17 cellular contexts compared by ENCODE assay signal in the genomic region with DNA sequence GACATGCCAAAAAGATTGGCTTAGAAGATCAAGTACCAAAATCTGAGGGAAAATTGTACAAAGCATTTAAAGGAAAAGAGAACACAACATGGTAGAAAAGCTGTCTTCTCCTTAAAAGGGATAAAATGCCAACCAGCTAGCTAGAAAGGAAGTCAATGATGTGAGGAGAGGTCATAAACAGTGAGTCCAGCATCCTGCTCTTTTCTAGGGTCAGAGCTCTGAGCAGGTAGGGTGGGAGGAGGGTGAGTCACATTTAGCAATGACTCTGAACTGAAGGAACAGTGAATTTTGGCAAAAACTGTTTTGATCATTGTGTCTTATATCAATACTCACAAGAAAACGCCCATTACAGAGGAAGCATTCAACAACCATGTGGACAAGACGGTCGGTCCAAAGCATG.
A peak's percentile ranks its signal among the peaks of the same experiment; 100 is the strongest.
DNase-seq lines count a peak whose midpoint lies in the region; ATAC-seq, FAIRE-seq and TF ChIP-seq lines count a peak whose summit lies in the region.
"Had no signal": no experiment of that assay in that cellular context is flagged by ENCODE, and none has a peak within 500 bp of the region (broad histone marks: within the 10 kb centered on the region; RNA-seq: fewer than 3 reads in every experiment).

No MANE protein-coding gene starts in this region.

- no peak for ATAC-seq in CD4-positive, CD25-positive, alpha-beta regulatory T cell (ENCODE audit: low read depth in 2 of 2)
- no peak for ATAC-seq in CD8-positive, alpha-beta T cell
- ATAC-seq in T-helper 17 cell: no peak
- ATAC-seq: K562 had no signal

- H3K27ac Mint-ChIP-seq in CD4-positive, CD25-positive, alpha-beta regulatory T cell: peak overlapping the region in 1 of 3 donors; percentile 15
- peak overlapping the region; percentile 27 for H3K27ac Mint-ChIP-seq in CD8-positive, alpha-beta T cell
- H3K27ac Mint-ChIP-seq in T-helper 17 cell: peak overlapping the region; percentile 8

- no peaks in the 10 kb centered on the region for H3K36me3 Mint-ChIP-seq in CD4-positive, CD25-positive, alpha-beta regulatory T cell
- H3K36me3 Mint-ChIP-seq in CD8-positive, alpha-beta T cell: no peaks in the 10 kb centered on the region
- no peaks in the 10 kb centered on the region for H3K36me3 Mint-ChIP-seq in T-helper 17 cell (ENCODE audit: low read depth)
- H3K36me3 Mint-ChIP-seq: CD4-positive, alpha-beta memory T cell had no signal

- H3K4me3 ChIP-seq in CD4-positive, CD25-positive, alpha-beta regulatory T cell (ENCODE audit: low read depth, low read length): no peak overlapping the region
- H3K4me3 ChIP-seq in CD8-positive, alpha-beta T cell (ENCODE audit: low read depth, low read length): no peak overlapping the region
- H3K4me3 ChIP-seq: K562 had no signal

- H3K27me3 Mint-ChIP-seq in CD4-positive, CD25-positive, alpha-beta regulatory T cell: no peaks in the 10 kb centered on the region
- H3K27me3 Mint-ChIP-seq in CD8-positive, alpha-beta T cell (ENCODE audit: low read depth): no peaks in the 10 kb centered on the region
- no peaks in the 10 kb centered on the region for H3K27me3 Mint-ChIP-seq in T-helper 17 cell
- H3K27me3 Mint-ChIP-seq: CD4-positive, alpha-beta memory T cell had no signal

- H3K9me3 Mint-ChIP-seq in CD4-positive, CD25-positive, alpha-beta regulatory T cell: peaks cover 0 to 1% (median 0%) of the 10 kb centered on the region in 7 donors
- no peaks in the 10 kb centered on the region for H3K9me3 Mint-ChIP-seq in CD8-positive, alpha-beta T cell
- H3K9me3 Mint-ChIP-seq: CD4-positive, alpha-beta memory T cell had no signal

- H3K4me1 ChIP-seq in CD4-positive, CD25-positive, alpha-beta regulatory T cell (ENCODE audit: control insufficient read depth, insufficient read depth, low read length, poor library complexity, severe bottlenecking): no peaks in the 10 kb centered on the region
- H3K4me1 ChIP-seq in CD8-positive, alpha-beta T cell (ENCODE audit: insufficient read depth, low read length): no peaks in the 10 kb centered on the region
- H3K4me1 ChIP-seq: BE2C had no signal

- H3K4me1 Mint-ChIP-seq in CD4-positive, CD25-positive, alpha-beta regulatory T cell: peaks cover 0 to 8% (median 3%) of the 10 kb centered on the region in 4 donors
- peaks cover 11% of the 10 kb centered on the region for H3K4me1 Mint-ChIP-seq in CD8-positive, alpha-beta T cell (ENCODE audit: low read depth)
- no peaks in the 10 kb centered on the region for H3K4me1 Mint-ChIP-seq in T-helper 17 cell
- H3K4me1 Mint-ChIP-seq: CD4-positive, alpha-beta memory T cell had no signal

- H3K9me3 ChIP-seq in CD4-positive, CD25-positive, alpha-beta regulatory T cell (ENCODE audit: control insufficient read depth in 2 of 2, low read length in 2 of 2): no peaks in the 10 kb centered on the region
- H3K9me3 ChIP-seq in CD8-positive, alpha-beta T cell (ENCODE audit: low read length): no peaks in the 10 kb centered on the region
- no peaks in the 10 kb centered on the region for H3K9me3 ChIP-seq in T-helper 17 cell (ENCODE audit: control insufficient read depth, low read length, poor library complexity, severe bottlenecking)
- H3K9me3 ChIP-seq: BE2C had no signal

- POLR2A ChIA-PET in CD8-positive, alpha-beta T cell (lab: Charles Lee): no interaction called here

- TF ChIP-seq CTCF in CD8-positive, alpha-beta T cell (IDR thresholded peaks at IDR 0.05): no peak

- no peak for DNase-seq in CD4-positive, CD25-positive, alpha-beta regulatory T cell
- no peak for DNase-seq in CD8-positive, alpha-beta T cell
- no peak for DNase-seq in T-helper 17 cell
- peak; percentile 61 for DNase-seq in kidney tubule cell (ENCODE audit: low spot score)
- DNase-seq in stimulated activated CD4-positive, alpha-beta T cell treated with anti-CD3 and anti-CD28 coated beads, Interleukin-2, amount 100 ng/mL, for 48 hours: no peak
- no peak for DNase-seq in AG08395 (ENCODE audit: low spot score)
- DNase-seq in HTR-8/SVneo (ENCODE audit: insufficient read length, low spot score): no peak
- DNase-seq: BE2C; CD4-positive, alpha-beta memory T cell; DMS79; HCEC 1CT; NCI-H1417 treated with DMSO at 0.1 percent for 48 hours; NCI-H1930; NK-92 treated with Interleukin-12 subunit alpha and Interleukin-12 subunit beta, amount 100 ng/mL, for 24 hours had no signal

- intact Hi-C loops in CD8-positive, alpha-beta T cell (cut with DNase I, micrococcal nuclease): loop anchor here in 1 of 2 experiments (5.0 kb wide), 1 partner anchor 34 kb away; no protein-coding TSS in a partner anchor

- H3K27ac ChIP-seq in CD4-positive, CD25-positive, alpha-beta regulatory T cell (ENCODE audit: insufficient read depth, low read length, poor library complexity, severe bottlenecking): no peak overlapping the region
- H3K27ac ChIP-seq in CD8-positive, alpha-beta T cell (ENCODE audit: low read depth, low read length): no peak overlapping the region
- H3K27ac ChIP-seq: HL-60 had no signal

- H3K4me3 Mint-ChIP-seq in CD4-positive, CD25-positive, alpha-beta regulatory T cell: peak overlapping the region in 3 of 4 donors; percentile 11 to 63 (median 46)
- H3K4me3 Mint-ChIP-seq in CD8-positive, alpha-beta T cell: no peak overlapping the region
- no peak overlapping the region for H3K4me3 Mint-ChIP-seq in T-helper 17 cell

- FAIRE-seq in HTR-8/SVneo (lab: Jason Lieb, UNC): no peak
- FAIRE-seq: D721Med, K562 had no signal

- CTCF ChIA-PET in CD8-positive, alpha-beta T cell (lab: Charles Lee): no interaction called here

- no peaks in the 10 kb centered on the region for H3K27me3 ChIP-seq in CD4-positive, CD25-positive, alpha-beta regulatory T cell (ENCODE audit: control insufficient read depth, insufficient read depth, low read length)
- no peaks in the 10 kb centered on the region for H3K27me3 ChIP-seq in CD8-positive, alpha-beta T cell (ENCODE audit: insufficient read depth, low read length)
- H3K27me3 ChIP-seq: BE2C had no signal

- no peaks in the 10 kb centered on the region for H3K36me3 ChIP-seq in CD4-positive, CD25-positive, alpha-beta regulatory T cell (ENCODE audit: control insufficient read depth, insufficient read depth, low read length)
- H3K36me3 ChIP-seq in CD8-positive, alpha-beta T cell (ENCODE audit: insufficient read depth, low read length): no peaks in the 10 kb centered on the region
- H3K36me3 ChIP-seq: BE2C had no signal

Comparison
In these comparisons a context has a peak if more than half of its experiments do, and no peak if none do; other contexts are left out.
1. H3K4me3 Mint-ChIP-seq: peak in CD4-positive, CD25-positive, alpha-beta regulatory T cell (3 of 4); none in CD8-positive, alpha-beta T cell (single experiment) and T-helper 17 cell (single experiment).